ENCODE assay signal across 1 cellular context in genomic region chr14:21194597-21194996, GRCh38.
TF ChIP-seq lines count a peak whose summit lies in the region.

No MANE protein-coding gene starts in this region.

TF ChIP-seq in K562, 482 proteins besides CTCF, POLR2A, EP300 and RAD21 (continued from another document):
- TF ChIP-seq ZBTB26 (CRISPR knock-in tag; IDR thresholded peaks at IDR 0.05) = no peak
